In the genomic region with DNA sequence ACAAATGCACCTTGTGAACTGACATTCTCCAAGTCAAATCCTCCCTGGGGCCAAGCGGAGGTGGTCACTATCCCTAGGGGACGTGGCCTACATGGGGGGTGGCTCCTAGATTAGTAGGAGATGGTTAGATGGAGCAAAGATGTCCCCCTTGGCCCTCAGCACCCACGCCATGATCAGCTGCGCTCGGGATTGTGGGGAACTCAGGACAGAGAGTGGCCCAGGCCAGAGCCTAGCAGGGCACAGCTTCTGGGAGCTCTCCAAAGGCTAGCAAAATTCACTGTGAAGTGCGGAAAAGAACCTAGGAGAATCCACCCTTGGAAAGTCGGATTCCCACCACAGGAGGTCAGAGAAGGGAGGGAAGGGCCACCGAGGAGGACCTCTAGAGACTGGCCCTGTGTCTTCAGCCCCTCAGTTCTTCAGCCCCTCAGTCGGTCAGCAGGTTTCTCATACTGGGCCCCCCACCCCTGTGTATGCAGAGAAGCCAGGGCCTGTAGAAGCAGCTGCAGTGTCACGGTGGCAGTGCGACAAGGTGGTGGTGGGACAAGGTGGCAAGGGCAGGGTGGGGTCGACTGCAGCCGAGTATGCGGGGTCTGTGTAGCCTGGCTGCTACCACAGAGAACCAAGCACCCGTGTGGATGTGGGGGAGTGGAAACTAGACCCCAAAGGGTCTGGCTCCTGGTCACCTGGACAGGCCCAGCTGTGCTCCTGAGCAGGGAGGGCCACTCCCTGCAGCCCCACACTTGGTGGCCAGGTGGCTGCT, we compare ENCODE assay signal across 18 cellular contexts. TPM values are rescaled to one million over a fixed set of nuclear protein-coding genes. Genes with fewer than 3 reads are reported as not detected.
A peak's percentile ranks its signal among the peaks of the same experiment; 100 is the strongest.
DNase-seq lines count a peak whose midpoint lies in the region; ATAC-seq lines count a peak whose summit lies in the region.
"Had no signal": no experiment of that assay in that cellular context is flagged by ENCODE, and none has a peak within 500 bp of the region (broad histone marks: within the 10 kb centered on the region; RNA-seq: fewer than 3 reads in every experiment).

No MANE protein-coding gene starts in this region.

- H3K9me3 Mint-ChIP-seq in stimulated activated naive CD8-positive, alpha-beta T cell treated with anti-CD3 and anti-CD28 coated beads, Interleukin-15, amount 100 ng/mL, for 72 hours: no peaks in the 10 kb centered on the region
- H3K9me3 Mint-ChIP-seq in immature natural killer cell: no peaks in the 10 kb centered on the region
- H3K9me3 Mint-ChIP-seq: CD8-positive, alpha-beta T cell; nephron had no signal

- ATAC-seq in left colon (no peak), GM19023 (IDR thresholded peaks at IDR 0.05; ENCODE audit: unreplicated experiment) (no peak)
- ATAC-seq in stimulated activated naive CD8-positive, alpha-beta T cell treated with anti-CD3 and anti-CD28 coated beads, Interleukin-15, amount 100 ng/mL, for 72 hours: no peak
- ATAC-seq: lower lobe of right lung had no signal

- H3K36me3 Mint-ChIP-seq in immature natural killer cell: no peaks in the 10 kb centered on the region

- DNase-seq in activated CD4-positive, alpha-beta T cell treated with anti-CD3 and anti-CD28 coated beads for 48 hours: peak; percentile 2
- DNase-seq in activated CD4-positive, alpha-beta T cell treated with anti-CD3 and anti-CD28 coated beads for 1 hour: no peak
- peak; percentile 58 for DNase-seq in activated CD8-positive, alpha-beta memory T cell treated with anti-CD3 and anti-CD28 coated beads, Interleukin-2, amount 50 U/mL, for 48 hours
- DNase-seq in left colon (peak; percentile 3 to 23), immature natural killer cell (no peak), NCI-H446 treated with DMSO at 0.1 percent for 48 hours (lab: John Stamatoyannopoulos, UW) (no peak)
- peak in 1 of 2 donors; percentile 9 for DNase-seq in stimulated activated naive CD8-positive, alpha-beta T cell treated with anti-CD3 and anti-CD28 coated beads, Interleukin-15, amount 100 ng/mL, for 72 hours
- DNase-seq: adrenal gland; central memory CD4-positive, alpha-beta T cell; foreskin melanocyte; lower lobe of right lung; NCI-H2029 treated with DMSO at 0.1 percent for 48 hours; NCI-H524 had no signal

- intact Hi-C loops in left colon (cut with DNase I, micrococcal nuclease): loop anchor here in 1 of 2 donors (10.0 kb wide), 1 partner anchor 78 kb away; no protein-coding TSS in a partner anchor

- peak overlapping the region; percentile 1 to 89 for H3K27ac Mint-ChIP-seq in stimulated activated naive CD8-positive, alpha-beta T cell treated with anti-CD3 and anti-CD28 coated beads, Interleukin-15, amount 100 ng/mL, for 72 hours
- H3K27ac Mint-ChIP-seq in immature natural killer cell: no peak overlapping the region
- H3K27ac Mint-ChIP-seq: CD8-positive, alpha-beta T cell; nephron had no signal

- H3K27me3 Mint-ChIP-seq in stimulated activated naive CD8-positive, alpha-beta T cell treated with anti-CD3 and anti-CD28 coated beads, Interleukin-15, amount 100 ng/mL, for 72 hours: no peaks in the 10 kb centered on the region
- H3K27me3 Mint-ChIP-seq in immature natural killer cell (ENCODE audit: low read depth in 3 of 3): peaks cover 0 to 20% (median 11%) of the 10 kb centered on the region in 3 donors

- H3K4me3 Mint-ChIP-seq in stimulated activated naive CD8-positive, alpha-beta T cell treated with anti-CD3 and anti-CD28 coated beads, Interleukin-15, amount 100 ng/mL, for 72 hours: peak overlapping the region; percentile 64 to 72
- no peak overlapping the region for H3K4me3 Mint-ChIP-seq in immature natural killer cell
- H3K4me3 Mint-ChIP-seq: CD8-positive, alpha-beta T cell; nephron had no signal

- peaks cover 98% of the 10 kb centered on the region for H3K4me1 Mint-ChIP-seq in stimulated activated naive CD8-positive, alpha-beta T cell treated with anti-CD3 and anti-CD28 coated beads, Interleukin-15, amount 100 ng/mL, for 72 hours
- no peaks in the 10 kb centered on the region for H3K4me1 Mint-ChIP-seq in immature natural killer cell

RNA-seq across cellular contexts. Expression of a gene that starts 18.4 kb away (rescaled TPM):
- under 1 TPM; 0.34 TPM for total RNA-seq in left colon
- not detected for polyA plus RNA-seq in immature natural killer cell
- total RNA-seq: endothelial cell of umbilical vein had no signal
- polyA plus RNA-seq: endothelial cell of umbilical vein had no signal

RNA-seq across cellular contexts. Expression of a gene that starts 41.9 kb away (rescaled TPM):
- total RNA-seq in left colon: 1,000 to 10,000 TPM; 2,207 to 2,247 TPM
- polyA plus RNA-seq in immature natural killer cell: 10 to 100 TPM in 2 of 3 donors, 1 to 10 TPM in 1; 5.3 to 23.7 (median 16.9) TPM
- total RNA-seq: OCI-LY7 had no signal

Comparison
In these comparisons a context has a peak if more than half of its experiments do, and no peak if none do; other contexts are left out.
1. DNase-seq: peak in activated CD4-positive, alpha-beta T cell treated with anti-CD3 and anti-CD28 coated beads for 48 hours (single experiment), activated CD8-positive, alpha-beta memory T cell treated with anti-CD3 and anti-CD28 coated beads, Interleukin-2, amount 50 U/mL, for 48 hours (single experiment) and left colon (2 of 2); none in activated CD4-positive, alpha-beta T cell treated with anti-CD3 and anti-CD28 coated beads for 1 hour (single experiment), immature natural killer cell (0 of 3) and NCI-H446 treated with DMSO at 0.1 percent for 48 hours (single experiment).
2. H3K27ac Mint-ChIP-seq: peak in stimulated activated naive CD8-positive, alpha-beta T cell treated with anti-CD3 and anti-CD28 coated beads, Interleukin-15, amount 100 ng/mL, for 72 hours (2 of 2); none in immature natural killer cell (0 of 6).
3. H3K4me3 Mint-ChIP-seq: peak in stimulated activated naive CD8-positive, alpha-beta T cell treated with anti-CD3 and anti-CD28 coated beads, Interleukin-15, amount 100 ng/mL, for 72 hours (2 of 2); none in immature natural killer cell (0 of 5).